ENCODE assay signal across 8 cellular contexts in the genomic region with DNA sequence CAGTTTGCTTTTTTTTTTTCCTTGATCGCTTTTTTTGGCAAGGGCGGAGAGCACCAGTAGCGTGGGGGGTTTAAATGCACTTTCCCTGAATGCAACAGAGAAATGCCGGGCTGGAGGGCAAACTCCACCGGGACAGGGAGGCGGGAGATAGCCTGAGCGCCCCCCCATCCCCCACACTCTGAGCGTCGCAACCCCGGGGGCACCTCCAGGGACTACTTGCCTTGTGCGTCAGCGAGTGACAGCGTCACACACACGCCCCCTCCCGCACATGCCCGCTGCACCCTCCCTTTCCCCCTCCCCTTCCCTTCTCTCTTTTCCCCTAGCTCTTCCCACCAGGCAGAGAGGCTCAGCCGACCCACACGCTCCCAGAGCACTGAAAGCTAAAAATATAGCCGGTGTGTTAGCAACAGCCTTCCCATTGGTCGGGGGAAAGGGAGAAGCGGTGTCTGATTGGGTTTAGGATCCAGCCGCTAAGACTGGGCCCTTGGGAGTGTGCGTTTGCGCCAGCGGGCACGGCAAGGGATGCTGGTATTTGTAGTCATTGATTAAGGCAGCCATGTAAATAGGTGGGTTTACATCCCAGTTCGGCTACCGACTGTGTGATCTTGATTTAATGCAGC. TPM values are rescaled to one million over a fixed set of nuclear protein-coding genes. Genes with fewer than 3 reads are reported as not detected.
DNase-seq lines count a peak whose midpoint lies in the region; ATAC-seq, FAIRE-seq and TF ChIP-seq lines count a peak whose summit lies in the region.

No MANE protein-coding gene starts in this region.

- H3K36me3 ChIP-seq in DND-41 (ENCODE audit: insufficient read depth, low read length), result peaks cover 5% of the 10 kb centered on the region; the same call in 1 of the 2 replicates

- peak overlapping the region; percentile 84 for H3K4me2 ChIP-seq in DND-41 (ENCODE audit: insufficient read depth, low read length)

- H2AFZ ChIP-seq in DND-41 (ENCODE audit: low read depth, low read length), result peak overlapping the region; percentile 80

- H3K4me3 ChIP-seq in DND-41 (ENCODE audit: low read depth in 1 of 2, low read length in 2 of 2) (peak overlapping the region; percentile 89 to 93), fibroblast of the aortic adventitia (ENCODE audit: low read depth, low read length) (peak overlapping the region; percentile 95)

- TF ChIP-seq POLR2A in H54 (IDR thresholded peaks at IDR 0.05; ENCODE audit: low read depth, low read length) (0 out of 2 replicates have a peak, but pooled peaks have one; percentile 24), Raji (IDR thresholded peaks at IDR 0.05; ENCODE audit: insufficient read depth, low read depth, low read length) (peak; percentile 77)

- H3K9me3 Mint-ChIP-seq in natural killer cell treated with Interleukin-12 subunit alpha and Interleukin-12 subunit beta and Interleukin-15 and Interleukin-18, amount 100 ng/mL, for 72 hours, result no peaks in the 10 kb centered on the region

- H3K4me1 ChIP-seq in DND-41 (ENCODE audit: insufficient read depth, low read length), result peaks cover 18% of the 10 kb centered on the region

- H3K9ac ChIP-seq in DND-41 (ENCODE audit: low read depth, low read length), result peak overlapping the region; percentile 94

- TF ChIP-seq CTCF in DND-41 (IDR thresholded peaks at IDR 0.05; ENCODE audit: borderline replicate concordance, extremely low read depth, low read length, poor library complexity, severe bottlenecking), result no peak
- no peak for TF ChIP-seq CTCF in fibroblast of the aortic adventitia (IDR thresholded peaks at IDR 0.05; ENCODE audit: insufficient read depth, low read length)

- peak overlapping the region; percentile 96 for H3K27ac ChIP-seq in DND-41 (ENCODE audit: low read length)

- no peaks in the 10 kb centered on the region for H3K27me3 Mint-ChIP-seq in natural killer cell treated with Interleukin-12 subunit alpha and Interleukin-12 subunit beta and Interleukin-15 and Interleukin-18, amount 100 ng/mL, for 72 hours

- DNase-seq in DND-41, result peak; percentile 98
- DNase-seq in H54 (ENCODE audit: insufficient read length, low spot score), result peak; percentile 76
- DNase-seq in M059J (ENCODE audit: low read depth), result peak; percentile 99
- DNase-seq in activated effector memory CD4-positive, alpha-beta T cell treated with anti-CD3 and anti-CD28 coated beads, Interleukin-2, amount 50 U/mL, for 16 hours, result peak; percentile 96
- DNase-seq in fibroblast of the aortic adventitia (ENCODE audit: low read depth), result peak; percentile 99
- peak; percentile 92 for DNase-seq in natural killer cell treated with Interleukin-12 subunit alpha and Interleukin-12 subunit beta and Interleukin-15 and Interleukin-18, amount 100 ng/mL, for 72 hours (ENCODE audit: low spot score)
- DNase-seq in stimulated activated naive CD4-positive, alpha-beta T cell treated with Interleukin-2 at 50 U/mL for 16 hours (lab: John Stamatoyannopoulos, UW), result peak; percentile 91

- no peaks in the 10 kb centered on the region for H3K9me3 ChIP-seq in DND-41 (ENCODE audit: insufficient read depth, low read length, severe bottlenecking)

- peak overlapping the region; percentile 98 for H3K4me3 Mint-ChIP-seq in natural killer cell treated with Interleukin-12 subunit alpha and Interleukin-12 subunit beta and Interleukin-15 and Interleukin-18, amount 100 ng/mL, for 72 hours

- H4K20me1 ChIP-seq in DND-41 (ENCODE audit: insufficient read depth, low read length), result peaks cover 8% of the 10 kb centered on the region; the same call in 1 of the 2 replicates

- peak; percentile 81 for ATAC-seq in DND-41 (ENCODE audit: insufficient read depth, low read depth)
- ATAC-seq in natural killer cell treated with Interleukin-12 subunit alpha and Interleukin-12 subunit beta and Interleukin-15 and Interleukin-18, amount 100 ng/mL, for 72 hours, result peak; percentile 79 to 80

- peak; percentile 82 for FAIRE-seq in H54 (lab: Jason Lieb, UNC)

- H3K79me2 ChIP-seq in DND-41 (ENCODE audit: insufficient read depth, low read length), result peaks cover 51% of the 10 kb centered on the region

- peaks cover 26 to 27% of the 10 kb centered on the region in 2 donors for H3K4me1 Mint-ChIP-seq in natural killer cell treated with Interleukin-12 subunit alpha and Interleukin-12 subunit beta and Interleukin-15 and Interleukin-18, amount 100 ng/mL, for 72 hours (ENCODE audit: low read depth in 2 of 2)

- H3K36me3 Mint-ChIP-seq in natural killer cell treated with Interleukin-12 subunit alpha and Interleukin-12 subunit beta and Interleukin-15 and Interleukin-18, amount 100 ng/mL, for 72 hours, result no peaks in the 10 kb centered on the region

- H3K27ac Mint-ChIP-seq in natural killer cell treated with Interleukin-12 subunit alpha and Interleukin-12 subunit beta and Interleukin-15 and Interleukin-18, amount 100 ng/mL, for 72 hours, result peak overlapping the region; percentile 85 to 89

- no peaks in the 10 kb centered on the region for H3K27me3 ChIP-seq in DND-41 (ENCODE audit: insufficient read depth, low read length, poor library complexity)

RNA-seq across cellular contexts. Expression of a gene that starts 1.7 kb away (rescaled TPM):
- total RNA-seq in M059J (2014; rRNA removed; shearing (Covaris generic)), result 10.1 and 19.0 TPM in 2 replicates
- total RNA-seq in fibroblast of the aortic adventitia (ENCODE audit: low replicate concordance), result 25.4 and 40.1 TPM in 2 replicates
- total RNA-seq in natural killer cell treated with Interleukin-12 subunit alpha and Interleukin-12 subunit beta and Interleukin-15 and Interleukin-18, amount 100 ng/mL, for 72 hours, result 10 to 100 TPM; 31.7 to 45.4 TPM

RNA-seq across cellular contexts. Expression of a gene that starts 20.2 kb away (rescaled TPM):
- total RNA-seq in M059J (2014; rRNA removed; shearing (Covaris generic)), result 42.8 and 69.0 TPM in 2 replicates
- total RNA-seq in fibroblast of the aortic adventitia (ENCODE audit: low replicate concordance), result 34.6 and 35.7 TPM in 2 replicates
- 10 to 100 TPM; 58.7 to 83.8 TPM for total RNA-seq in natural killer cell treated with Interleukin-12 subunit alpha and Interleukin-12 subunit beta and Interleukin-15 and Interleukin-18, amount 100 ng/mL, for 72 hours

RNA-seq across cellular contexts. Expression of a gene that starts 20.6 kb away (rescaled TPM):
- 28.1 and 43.7 TPM in 2 replicates for total RNA-seq in M059J (2014; rRNA removed; shearing (Covaris generic))
- total RNA-seq in fibroblast of the aortic adventitia (ENCODE audit: low replicate concordance), result 42.2 and 45.9 TPM in 2 replicates
- total RNA-seq in natural killer cell treated with Interleukin-12 subunit alpha and Interleukin-12 subunit beta and Interleukin-15 and Interleukin-18, amount 100 ng/mL, for 72 hours, result 100 to 1,000 TPM; 109 to 113 TPM

Comparison
In these comparisons a context has a peak if more than half of its experiments do, and no peak if none do; other contexts are left out.
1. Peak in every context shown above with its lines: DNase-seq, ATAC-seq, H3K4me3 ChIP-seq and H3K27ac ChIP-seq.